8 cellular contexts compared by ENCODE assay signal in genomic region chr1:185567006-185567405, GRCh38.
A peak's percentile ranks its signal among the peaks of the same experiment; 100 is the strongest.
DNase-seq lines count a peak whose midpoint lies in the region; ATAC-seq and TF ChIP-seq lines count a peak whose summit lies in the region.

No MANE protein-coding gene starts in this region.

- TF ChIP-seq CTCF in PC-9 (conservative IDR thresholded peaks at IDR 0.05) (no peak), left ventricle myocardium inferior (IDR thresholded peaks at IDR 0.05; ENCODE audit: borderline replicate concordance) (no peak)

- no peak overlapping the region for H3K4me2 ChIP-seq in PC-9

- H3K36me3 ChIP-seq in PC-9 (ENCODE audit: low read depth) (no peaks in the 10 kb centered on the region), MG63 (no peaks in the 10 kb centered on the region), left ventricle myocardium inferior (no peaks in the 10 kb centered on the region)

- no peaks in the 10 kb centered on the region for H3K9me3 ChIP-seq in PC-9 (ENCODE audit: insufficient read depth, low read depth)
- H3K9me3 ChIP-seq in MG63, result no peaks in the 10 kb centered on the region
- no peaks in the 10 kb centered on the region for H3K9me3 ChIP-seq in left ventricle myocardium inferior (replicated peaks)

- intact Hi-C loops in PC-9 (cut with micrococcal nuclease; ENCODE audit: unreplicated experiment), result loop anchor here (1.0 kb wide), 1 partner anchor 250 kb away; the partner anchor contains the start of gene IVNS1ABP
- intact Hi-C loops in left ventricle myocardium inferior (cut with micrococcal nuclease), result no loop called here

- H2AFZ ChIP-seq in PC-9, result no peak overlapping the region

- H3K27ac ChIP-seq in PC-9 (no peak overlapping the region), left ventricle myocardium inferior (replicated peaks) (no peak overlapping the region)

- H3K4me1 ChIP-seq in PC-9 (replicated peaks; ENCODE audit: insufficient read depth) (no peaks in the 10 kb centered on the region), left ventricle myocardium inferior (peaks cover 15% of the 10 kb centered on the region)

- peak; percentile 77 for ATAC-seq in HG03520 (IDR thresholded peaks at IDR 0.05; ENCODE audit: unreplicated experiment)

- H3K27me3 ChIP-seq in PC-9 (ENCODE audit: insufficient read depth, low read depth), result no peaks in the 10 kb centered on the region
- H3K27me3 ChIP-seq in MG63, result no peaks in the 10 kb centered on the region
- no peaks in the 10 kb centered on the region for H3K27me3 ChIP-seq in left ventricle myocardium inferior (ENCODE audit: low read depth)

- H3K79me2 ChIP-seq in PC-9 (ENCODE audit: low read depth), result no peaks in the 10 kb centered on the region

- H3K9me2 ChIP-seq in PC-9 (ENCODE audit: insufficient read depth), result no peaks in the 10 kb centered on the region

- no peaks in the 10 kb centered on the region for H3F3A ChIP-seq in PC-9 (ENCODE audit: insufficient read depth, low read depth)

- CTCF ChIA-PET in PC-9 (lab: Charles Lee), result no interaction called here

- POLR2A ChIA-PET in PC-9 (lab: Charles Lee; ENCODE audit: unreplicated experiment), result no interaction called here

- DNase-seq in NCI-H1417 (lab: John Stamatoyannopoulos, UW), result peak; percentile 42 to 82 (median 81)
- DNase-seq in NCI-H1417 treated with DMSO at 0.1 percent for 48 hours (lab: John Stamatoyannopoulos, UW), result no peak
- peak; percentile 25 to 69 for DNase-seq in PC-9
- peak; percentile 29 for DNase-seq in brain pericyte (ENCODE audit: low read depth, low spot score)
- peak; percentile 28 for DNase-seq in smooth muscle cell of the brain vasculature (ENCODE audit: low read depth, low spot score)
- DNase-seq in MG63, result no peak
- DNase-seq in left ventricle myocardium inferior, result no peak

- H4K20me1 ChIP-seq in PC-9 (ENCODE audit: insufficient read depth), result no peaks in the 10 kb centered on the region

- BruUV-seq in PC-9 (replicated peaks; lab: Mats Ljungman, UMichigan), result no TSS peak

- H3K4me3 ChIP-seq in PC-9, result no peak overlapping the region
- H3K4me3 ChIP-seq in MG63, result no peak overlapping the region
- H3K4me3 ChIP-seq in left ventricle myocardium inferior, result no peak overlapping the region

Comparison
In these comparisons a context has a peak if more than half of its experiments do, and no peak if none do; other contexts are left out.
1. DNase-seq: peak in NCI-H1417 (3 of 3), PC-9 (2 of 2), brain pericyte (single experiment) and smooth muscle cell of the brain vasculature (single experiment); none in NCI-H1417 treated with DMSO at 0.1 percent for 48 hours (single experiment), MG63 (single experiment) and left ventricle myocardium inferior (single experiment).